In the genomic region with DNA sequence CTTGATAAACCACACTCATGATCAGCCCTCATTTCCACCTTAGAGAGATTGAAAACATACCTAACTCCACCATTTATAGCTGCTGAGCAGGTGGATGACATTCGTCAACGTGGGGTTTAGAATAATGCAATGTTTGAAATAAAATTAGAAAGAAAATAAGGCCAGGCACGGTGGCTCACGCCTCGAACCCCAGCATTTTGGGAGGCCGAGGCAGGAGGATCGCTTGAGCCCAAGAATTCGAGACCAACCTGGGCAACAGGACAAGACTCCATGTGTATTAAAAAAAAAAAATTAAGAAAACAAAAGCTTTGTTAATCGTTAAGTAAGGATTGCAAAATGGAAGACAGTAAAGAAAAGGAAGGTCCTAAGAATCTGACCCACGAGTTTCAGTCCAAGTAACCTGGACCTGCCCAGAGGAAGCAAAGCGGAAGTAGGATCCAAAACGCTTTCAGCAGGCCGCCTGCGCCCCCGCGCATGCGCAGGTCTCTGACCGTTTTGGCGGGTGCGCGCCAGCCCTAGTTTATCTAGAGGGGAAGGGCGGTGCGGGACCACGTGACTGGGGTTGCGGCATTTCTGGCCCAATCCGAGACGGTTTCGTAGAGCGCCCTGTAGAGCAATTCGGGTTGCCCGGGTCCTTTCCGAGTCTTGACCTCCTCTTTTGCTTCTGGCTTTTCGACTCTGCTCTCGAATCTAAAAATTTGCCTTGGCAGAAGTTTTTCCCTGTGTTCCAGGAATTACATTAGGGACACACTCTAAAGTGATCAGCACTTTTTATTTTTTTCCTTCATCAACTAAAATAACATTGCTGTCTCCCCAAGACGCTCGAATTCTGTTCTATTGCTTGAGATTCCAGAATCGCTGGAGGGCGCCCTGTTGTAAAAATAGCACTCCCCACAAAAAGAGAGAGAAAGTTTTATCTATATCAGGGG, we compare ENCODE assay signal across 8 cellular contexts.
DNase-seq lines count a peak whose midpoint lies in the region; ATAC-seq and TF ChIP-seq lines count a peak whose summit lies in the region.

No MANE protein-coding gene starts in this region.

- DNase-seq in AG09319 (ENCODE audit: extremely low read depth, low read depth) (peak; percentile 76), NOMO-1 treated with DMSO at 0.1 percent for 48 hours (lab: John Stamatoyannopoulos, UW; ENCODE audit: unreplicated experiment) (peak; percentile 95), activated T-cell treated with anti-CD3 and anti-CD28 coated beads for 24 hours (ENCODE audit: low read depth) (peak; percentile 88), epithelial cell of esophagus (ENCODE audit: low read depth) (peak; percentile 91), middle frontal gyrus (ENCODE audit: extremely low spot score, low spot score) (peak; percentile 94)
- peak; percentile 86 to 88 for DNase-seq in stimulated activated CD8-positive, alpha-beta memory T cell treated with anti-CD3 and anti-CD28 coated beads, Interleukin-2, amount 100 ng/mL, for 48 hours (ENCODE audit: low read depth in 2 of 2)

- TF ChIP-seq CTCF in AG09319 (IDR thresholded peaks at IDR 0.05; ENCODE audit: low read depth, low read length) (peak; percentile 43), epithelial cell of esophagus (IDR thresholded peaks at IDR 0.05; ENCODE audit: insufficient read depth, low read depth, low read length, missing control alignments) (peak; percentile 35)

- H3K4me3 ChIP-seq in epithelial cell of esophagus (ENCODE audit: low read length): peak overlapping the region; percentile 67

- ATAC-seq in GM19043 (IDR thresholded peaks at IDR 0.05; ENCODE audit: low read depth, unreplicated experiment) (peak; percentile 90), HG03460 (IDR thresholded peaks at IDR 0.05; ENCODE audit: unreplicated experiment) (peak; percentile 87)

Comparison
In these comparisons a context has a peak if more than half of its experiments do, and no peak if none do; other contexts are left out.
1. Peak in every context shown above with its lines: DNase-seq, ATAC-seq and H3K4me3 ChIP-seq.